24 cellular contexts compared by ENCODE assay signal in the genomic region with DNA sequence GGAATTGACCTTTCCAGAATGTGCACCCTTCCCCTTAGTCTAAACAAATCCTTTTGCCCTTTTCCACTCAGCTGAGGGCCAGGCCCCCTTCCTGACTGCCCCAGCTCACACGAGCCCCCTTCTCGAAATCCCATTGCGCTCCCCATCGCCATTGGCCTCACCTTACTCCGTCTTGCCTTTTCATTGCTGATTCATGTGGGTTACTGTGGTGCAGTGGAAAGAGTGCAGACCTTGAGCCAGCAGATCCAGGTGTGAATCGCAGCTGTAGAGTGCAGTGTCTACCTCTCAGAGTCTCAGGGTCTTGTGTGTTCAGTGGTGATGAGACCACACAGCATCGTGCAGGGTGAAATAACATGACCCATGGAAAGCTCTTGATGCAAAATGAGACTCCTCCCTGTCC.
"Had no signal": no experiment of that assay in that cellular context is flagged by ENCODE, and none has a peak within 500 bp of the region (broad histone marks: within the 10 kb centered on the region; RNA-seq: fewer than 3 reads in every experiment).

No MANE protein-coding gene starts in this region.

- H3K27ac ChIP-seq: ascending aorta, brain microvascular endothelial cell, epithelial cell of prostate, esophagus squamous epithelium, left lung, spleen, thoracic aorta, uterus had no signal

- H3K27me3 Mint-ChIP-seq: stimulated activated naive CD8-positive, alpha-beta T cell treated with anti-CD3 and anti-CD28 coated beads, Interleukin-15, Interleukin-2, amounts not matched to agents 100 ng/mL and 50 ng/mL, for 24 hours had no signal

- H3K4me3 Mint-ChIP-seq: activated CD4-positive, alpha-beta T cell treated with anti-CD3 and anti-CD28 coated beads for 36 hours; activated naive CD4-positive, alpha-beta T cell treated with anti-CD3 and anti-CD28 coated beads for 36 hours; activated naive CD8-positive, alpha-beta T cell treated with anti-CD3 and anti-CD28 coated beads, Interleukin-2, amount 10 ng/mL, durations not matched to agents 7 days and 5 days; natural killer cell treated with Interleukin-12 subunit alpha and Interleukin-12 subunit beta and Interleukin-15 and Interleukin-18, amount 100 ng/mL, for 72 hours; stimulated activated naive CD8-positive, alpha-beta T cell treated with anti-CD3 and anti-CD28 coated beads, Interleukin-15, Interleukin-2, amounts not matched to agents 100 ng/mL and 50 ng/mL, for 24 hours had no signal

- H3K4me1 Mint-ChIP-seq: activated CD4-positive, alpha-beta T cell treated with anti-CD3 and anti-CD28 coated beads for 36 hours had no signal

- H3K36me3 ChIP-seq: ascending aorta, brain microvascular endothelial cell, esophagus squamous epithelium, left lung, spleen, thoracic aorta, uterus had no signal

- H3K4me1 ChIP-seq: ascending aorta, esophagus squamous epithelium, left lung, uterus had no signal

- H3K4me3 ChIP-seq: ascending aorta, esophagus squamous epithelium, left lung, lung, mucosa of descending colon, spleen, thoracic aorta, uterus had no signal

- DNase-seq: activated CD4-positive, alpha-beta T cell treated with anti-CD3 and anti-CD28 coated beads for 36 hours; activated CD4-positive, alpha-beta T cell treated with anti-CD3 and anti-CD28 coated beads, Interleukin-2, amount 50 U/mL, for 48 hours; activated CD4-positive, CD25-positive, alpha-beta regulatory T cell; activated CD8-positive, alpha-beta memory T cell treated with anti-CD3 and anti-CD28 coated beads for 24 hours; activated effector memory CD4-positive, alpha-beta T cell treated with anti-CD3 and anti-CD28 coated beads, Interleukin-2, amount 50 U/mL, for 16 hours; activated naive CD4-positive, alpha-beta T cell treated with anti-CD3 and anti-CD28 coated beads for 36 hours; activated naive CD8-positive, alpha-beta T cell treated with anti-CD3 and anti-CD28 coated beads, Interleukin-2, amount 10 ng/mL, durations not matched to agents 7 days and 5 days; brain microvascular endothelial cell; caudate nucleus; effector CD8-positive, alpha-beta T cell; esophagus squamous epithelium; kidney glomerular epithelial cell; left lung; mucosa of descending colon; right cardiac atrium; spleen; trophoblast cell; uterus had no signal

- H3K36me3 Mint-ChIP-seq: activated naive CD8-positive, alpha-beta T cell treated with anti-CD3 and anti-CD28 coated beads, Interleukin-2, amount 10 ng/mL, durations not matched to agents 7 days and 5 days; natural killer cell treated with Interleukin-12 subunit alpha and Interleukin-12 subunit beta and Interleukin-15 and Interleukin-18, amount 100 ng/mL, for 72 hours had no signal

- H3K27ac Mint-ChIP-seq: activated CD4-positive, alpha-beta T cell treated with anti-CD3 and anti-CD28 coated beads for 36 hours; activated naive CD4-positive, alpha-beta T cell treated with anti-CD3 and anti-CD28 coated beads for 36 hours; activated naive CD8-positive, alpha-beta T cell treated with anti-CD3 and anti-CD28 coated beads, Interleukin-2, amount 10 ng/mL, durations not matched to agents 7 days and 5 days; natural killer cell treated with Interleukin-12 subunit alpha and Interleukin-12 subunit beta and Interleukin-15 and Interleukin-18, amount 100 ng/mL, for 72 hours; stimulated activated naive CD8-positive, alpha-beta T cell treated with anti-CD3 and anti-CD28 coated beads, Interleukin-15, Interleukin-2, amounts not matched to agents 100 ng/mL and 50 ng/mL, for 24 hours had no signal

- H3K9me3 ChIP-seq: ascending aorta, esophagus squamous epithelium, left lung, mucosa of descending colon, spleen, thoracic aorta, uterus had no signal

- H3K9me3 Mint-ChIP-seq: activated naive CD4-positive, alpha-beta T cell treated with anti-CD3 and anti-CD28 coated beads for 36 hours; activated naive CD8-positive, alpha-beta T cell treated with anti-CD3 and anti-CD28 coated beads, Interleukin-2, amount 10 ng/mL, durations not matched to agents 7 days and 5 days; natural killer cell treated with Interleukin-12 subunit alpha and Interleukin-12 subunit beta and Interleukin-15 and Interleukin-18, amount 100 ng/mL, for 72 hours; stimulated activated naive CD8-positive, alpha-beta T cell treated with anti-CD3 and anti-CD28 coated beads, Interleukin-15, Interleukin-2, amounts not matched to agents 100 ng/mL and 50 ng/mL, for 24 hours had no signal

- ATAC-seq: activated CD4-positive, alpha-beta T cell treated with anti-CD3 and anti-CD28 coated beads for 36 hours; left lung; mucosa of descending colon; right cardiac atrium had no signal
